Comparison of ENCODE assay signal across 26 cellular contexts in genomic region chr13:101681834-101682233, GRCh38.
DNase-seq lines count a peak whose midpoint lies in the region; ATAC-seq, FAIRE-seq and TF ChIP-seq lines count a peak whose summit lies in the region.
"Had no signal": no experiment of that assay in that cellular context is flagged by ENCODE, and none has a peak within 500 bp of the region (broad histone marks: within the 10 kb centered on the region; RNA-seq: fewer than 3 reads in every experiment).

No MANE protein-coding gene starts in this region.

- intact Hi-C loops in PC-3 (cut with micrococcal nuclease), result loop anchor here (5.0 kb wide), 1 partner anchor 55 kb away; no protein-coding TSS in a partner anchor

- POLR2A ChIA-PET in PC-3 (lab: Charles Lee; ENCODE audit: unreplicated experiment), result no interaction called here

- no peaks in the 10 kb centered on the region for H3K27me3 ChIP-seq in BLaER1 treated with 17β-estradiol and CSF1 and Interleukin-3, amounts not matched to agents 10 nM and 100 nM
- H3K27me3 ChIP-seq in PC-3 (ENCODE audit: low read length), result no peaks in the 10 kb centered on the region
- H3K27me3 ChIP-seq: pancreas, tibial nerve had no signal

- ATAC-seq in PC-3, result peak; percentile 64
- ATAC-seq in HG03135 (IDR thresholded peaks at IDR 0.05; ENCODE audit: unreplicated experiment), result no peak
- ATAC-seq: effector memory CD8-positive, alpha-beta T cell; esophagus mucosa; pancreas; right cardiac atrium; Right ventricle myocardium inferior had no signal

- H3K4me3 ChIP-seq in BLaER1 treated with 17β-estradiol and CSF1 and Interleukin-3, amounts not matched to agents 10 nM and 100 nM, result no peak overlapping the region
- H3K4me3 ChIP-seq in PC-3 (ENCODE audit: low read length), result no peak overlapping the region
- no peak overlapping the region for H3K4me3 ChIP-seq in choroid plexus epithelial cell (ENCODE audit: low read depth, low read length)
- H3K4me3 ChIP-seq: coronary artery, pancreas, tibial nerve had no signal

- CTCF ChIA-PET in PC-3 (lab: Charles Lee), result interaction anchor here (0.6 kb wide), 1 partner anchor 39 kb away, joined by 3 read pairs; no protein-coding TSS in a partner anchor

- H3K9me2 ChIP-seq in PC-3 (replicated peaks; ENCODE audit: low read length), result no peaks in the 10 kb centered on the region

- peak overlapping the region in 6 of 11 experiments; percentile 5 to 39 (median 22); a peak in 7 of 22 replicates for H3K4me2 ChIP-seq in BLaER1 treated with 17β-estradiol and CSF1 and Interleukin-3, amounts not matched to agents 10 nM and 100 nM
- H3K4me2 ChIP-seq in PC-3 (ENCODE audit: low read length), result peak overlapping the region; percentile 39

- no peak for FAIRE-seq in GM12891 (lab: Jason Lieb, UNC)
- FAIRE-seq: pancreas had no signal

- peaks cover 0 to 11% (median 6%) of the 10 kb centered on the region in 10 experiments; a peak in 9 of 20 replicates for H3K4me1 ChIP-seq in BLaER1 treated with 17β-estradiol and CSF1 and Interleukin-3, amounts not matched to agents 10 nM and 100 nM
- peaks cover 22% of the 10 kb centered on the region for H3K4me1 ChIP-seq in PC-3 (ENCODE audit: insufficient read depth, low read length)
- H3K4me1 ChIP-seq: pancreas, tibial nerve had no signal

- H2AFZ ChIP-seq in PC-3 (ENCODE audit: low read length), result no peak overlapping the region

- no peak for TF ChIP-seq POLR2A in GM12891 (IDR thresholded peaks at IDR 0.05; ENCODE audit: low read depth, low read length)

- H4K20me1 ChIP-seq in BLaER1 treated with 17β-estradiol and CSF1 and Interleukin-3, amounts not matched to agents 10 nM and 100 nM, result no peaks in the 10 kb centered on the region
- no peaks in the 10 kb centered on the region for H4K20me1 ChIP-seq in PC-3 (ENCODE audit: low read length)

- H3K79me2 ChIP-seq in PC-3 (ENCODE audit: low read length), result peaks cover 10% of the 10 kb centered on the region; the same call in 1 of the 2 replicates

- H3F3A ChIP-seq in PC-3 (ENCODE audit: low read length, unreplicated experiment), result no peaks in the 10 kb centered on the region

- H3K9ac ChIP-seq in BLaER1 treated with 17β-estradiol and CSF1 and Interleukin-3, amounts not matched to agents 10 nM and 100 nM, result no peak overlapping the region
- no peak overlapping the region for H3K9ac ChIP-seq in PC-3 (ENCODE audit: low read length)

- no TSS peak for BruUV-seq in PC-3 (replicated peaks; lab: Mats Ljungman, UMichigan)

- H3K27ac ChIP-seq in BLaER1 treated with 17β-estradiol and CSF1 and Interleukin-3, amounts not matched to agents 10 nM and 100 nM, result no peak overlapping the region
- H3K27ac ChIP-seq in PC-3 (ENCODE audit: low read length), result no peak overlapping the region
- H3K27ac ChIP-seq: coronary artery, pancreas, tibial nerve, VCaP had no signal

- peak; percentile 53 for DNase-seq in PC-3
- DNase-seq in choroid plexus epithelial cell (ENCODE audit: low read depth), result peak; percentile 40
- DNase-seq in glomerular visceral epithelial cell (ENCODE audit: extremely low spot score), result peak; percentile 7
- no peak for DNase-seq in stimulated activated naive CD4-positive, alpha-beta T cell treated with Interleukin-2 at 50 U/mL for 16 hours (lab: John Stamatoyannopoulos, UW)
- no peak for DNase-seq in NCI-H2171 (lab: John Stamatoyannopoulos, UW)
- DNase-seq in GM12891 (ENCODE audit: insufficient read length, low spot score), result no peak
- DNase-seq: activated CD4-positive, alpha-beta T cell treated with anti-CD3 and anti-CD28 coated beads for 48 hours; activated naive CD4-positive, alpha-beta T cell; activated T-cell treated with anti-CD3 and anti-CD28 coated beads, Interleukin-2, amount 50 U/mL, for 48 hours; C1 segment of cervical spinal cord; DMS79 treated with DMSO at 0.1 percent for 48 hours; effector memory CD8-positive, alpha-beta T cell; islet precursor cell; KG1; NCI-H1417 treated with DMSO at 0.1 percent for 48 hours; NCI-H2081 treated with DMSO at 0.1 percent for 48 hours; pancreas; right cardiac atrium; stimulated activated CD4-positive, alpha-beta T cell treated with anti-CD3 and anti-CD28 coated beads, Interleukin-2, amount 100 ng/mL, for 24 hours had no signal

- no peak for TF ChIP-seq CTCF in PC-3 (conservative IDR thresholded peaks at IDR 0.05; ENCODE audit: low read depth, low read length)
- TF ChIP-seq CTCF in choroid plexus epithelial cell (conservative IDR thresholded peaks at IDR 0.05; ENCODE audit: low read depth, low read length), result no peak

- no peaks in the 10 kb centered on the region for H3K36me3 ChIP-seq in BLaER1 treated with 17β-estradiol and CSF1 and Interleukin-3, amounts not matched to agents 10 nM and 100 nM
- no peaks in the 10 kb centered on the region for H3K36me3 ChIP-seq in PC-3 (ENCODE audit: low read depth, low read length)
- H3K36me3 ChIP-seq: pancreas, tibial nerve had no signal

- no peaks in the 10 kb centered on the region for H3K9me3 ChIP-seq in BLaER1 treated with 17β-estradiol and CSF1 and Interleukin-3, amounts not matched to agents 10 nM and 100 nM (replicated peaks in 1 of 11)
- H3K9me3 ChIP-seq in PC-3 (ENCODE audit: low read length), result no peaks in the 10 kb centered on the region
- H3K9me3 ChIP-seq: pancreas, tibial nerve had no signal

TF ChIP-seq in GM12891, 5 proteins besides CTCF, POLR2A, EP300 and RAD21:
- TF ChIP-seq PAX5 (IDR thresholded peaks at IDR 0.05; ENCODE audit: insufficient read depth, low read length, severe bottlenecking) (no peak), SPI1 (IDR thresholded peaks at IDR 0.05; ENCODE audit: low read depth, low read length) (no peak), POLR2AphosphoS5 (IDR thresholded peaks at IDR 0.05; ENCODE audit: low read depth, low read length) (no peak), POU2F2 (IDR thresholded peaks at IDR 0.05; ENCODE audit: low read depth, low read length) (no peak), TAF1 (IDR thresholded peaks at IDR 0.05; ENCODE audit: low read depth, low read length) (no peak)
TF ChIP-seq in GM12891: peak in this region for 0.

Comparison
In these comparisons a context has a peak if more than half of its experiments do, and no peak if none do; other contexts are left out.
1. DNase-seq: peak in PC-3 (single experiment), choroid plexus epithelial cell (single experiment) and glomerular visceral epithelial cell (single experiment); none in stimulated activated naive CD4-positive, alpha-beta T cell treated with Interleukin-2 at 50 U/mL for 16 hours (single experiment), NCI-H2171 (single experiment) and GM12891 (single experiment).